29 cellular contexts compared by ENCODE assay signal in genomic region chr6:12422848-12423247, GRCh38.
DNase-seq lines count a peak whose midpoint lies in the region; ATAC-seq, FAIRE-seq and TF ChIP-seq lines count a peak whose summit lies in the region.
"Had no signal": no experiment of that assay in that cellular context is flagged by ENCODE, and none has a peak within 500 bp of the region (broad histone marks: within the 10 kb centered on the region; RNA-seq: fewer than 3 reads in every experiment).

No MANE protein-coding gene starts in this region.

- TF ChIP-seq CTCF in right atrium auricular region (IDR thresholded peaks at IDR 0.05) (no peak), astrocyte (IDR thresholded peaks at IDR 0.05; ENCODE audit: insufficient read depth, low read depth, low read length) (no peak)
- no peak for TF ChIP-seq CTCF in CD8-positive, alpha-beta T cell (IDR thresholded peaks at IDR 0.05)

- H4K8ac ChIP-seq in mesenchymal stem cell (ENCODE audit: low read length), result no peak overlapping the region

- H3K27ac ChIP-seq in right atrium auricular region, result no peak overlapping the region
- no peak overlapping the region for H3K27ac ChIP-seq in astrocyte (ENCODE audit: low read depth, low read length)
- H3K27ac ChIP-seq in mesenchymal stem cell (ENCODE audit: low read length, poor library complexity, severe bottlenecking), result no peak overlapping the region
- H3K27ac ChIP-seq in aorta (ENCODE audit: low read depth in 1 of 2, low read length in 2 of 2), result peak overlapping the region; percentile 90 to 92
- no peak overlapping the region for H3K27ac ChIP-seq in CD8-positive, alpha-beta T cell (ENCODE audit: low read depth, low read length)
- H3K27ac ChIP-seq: KMS-11, stomach, tibial nerve had no signal

- no peaks in the 10 kb centered on the region for H3K27me3 ChIP-seq in right atrium auricular region
- no peaks in the 10 kb centered on the region for H3K27me3 ChIP-seq in astrocyte (ENCODE audit: insufficient read depth, low read length)
- H3K27me3 ChIP-seq in mesenchymal stem cell (ENCODE audit: control insufficient read depth in 1 of 2, insufficient read depth in 1 of 2, low read length in 2 of 2), result no peaks in the 10 kb centered on the region
- no peaks in the 10 kb centered on the region for H3K27me3 ChIP-seq in aorta (ENCODE audit: control insufficient read depth in 1 of 2, insufficient read depth in 2 of 2, low read length in 1 of 2)
- H3K27me3 ChIP-seq in CD8-positive, alpha-beta T cell (ENCODE audit: insufficient read depth, low read length), result no peaks in the 10 kb centered on the region
- H3K27me3 ChIP-seq: esophagus squamous epithelium, MG63, stomach, tibial nerve had no signal

- ATAC-seq in Right ventricle myocardium superior (ENCODE audit: poor library complexity), result peak; percentile 15
- ATAC-seq in aorta (ENCODE audit: low FRiP score), result peak; percentile 62
- no peak for ATAC-seq in HG03460 (IDR thresholded peaks at IDR 0.05; ENCODE audit: unreplicated experiment)
- ATAC-seq in CD8-positive, alpha-beta T cell, result no peak
- ATAC-seq: activated T-cell treated with anti-CD3 and anti-CD28 coated beads, Interleukin-2, amount 50 U/mL, for 4 hours; sciatic nerve; T-helper 17 cell had no signal

- no peak overlapping the region for H2BK5ac ChIP-seq in mesenchymal stem cell (ENCODE audit: low read depth, low read length, poor library complexity, severe bottlenecking)

- H3K79me1 ChIP-seq in mesenchymal stem cell (replicated peaks; ENCODE audit: low read length, poor library complexity, severe bottlenecking), result no peaks in the 10 kb centered on the region

- no peaks in the 10 kb centered on the region for H3K4me1 Mint-ChIP-seq in astrocyte (ENCODE audit: low read depth, unreplicated experiment)
- no peaks in the 10 kb centered on the region for H3K4me1 Mint-ChIP-seq in CD8-positive, alpha-beta T cell (ENCODE audit: low read depth)
- H3K4me1 Mint-ChIP-seq: T-helper 17 cell had no signal

- no peak for FAIRE-seq in astrocyte (lab: Jason Lieb, UNC)
- FAIRE-seq: D721Med, endometrium had no signal

- no peaks in the 10 kb centered on the region for H3K27me3 Mint-ChIP-seq in astrocyte (ENCODE audit: low read depth, unreplicated experiment)
- peaks cover 2% of the 10 kb centered on the region for H3K27me3 Mint-ChIP-seq in CD8-positive, alpha-beta T cell (ENCODE audit: low read depth)
- H3K27me3 Mint-ChIP-seq: brain had no signal

- H3K4me2 ChIP-seq in astrocyte (ENCODE audit: low read length), result no peak overlapping the region
- no peak overlapping the region for H3K4me2 ChIP-seq in mesenchymal stem cell (ENCODE audit: low read length, poor library complexity, severe bottlenecking)
- H3K4me2 ChIP-seq: KMS-11 had no signal

- H3K9me3 Mint-ChIP-seq in astrocyte (ENCODE audit: unreplicated experiment), result no peaks in the 10 kb centered on the region
- H3K9me3 Mint-ChIP-seq in CD8-positive, alpha-beta T cell, result peaks cover 12% of the 10 kb centered on the region

- H3K9me3 ChIP-seq in right atrium auricular region, result peaks cover 0 to 5% of the 10 kb centered on the region in 2 donors
- no peaks in the 10 kb centered on the region for H3K9me3 ChIP-seq in astrocyte (ENCODE audit: insufficient read depth, low read depth, low read length)
- H3K9me3 ChIP-seq in mesenchymal stem cell (ENCODE audit: control insufficient read depth, low read length), result no peaks in the 10 kb centered on the region
- no peaks in the 10 kb centered on the region for H3K9me3 ChIP-seq in aorta (ENCODE audit: control insufficient read depth, low read length)
- no peaks in the 10 kb centered on the region for H3K9me3 ChIP-seq in CD8-positive, alpha-beta T cell (ENCODE audit: low read length)

- no peak overlapping the region for H3K4me3 Mint-ChIP-seq in astrocyte (ENCODE audit: unreplicated experiment)
- H3K4me3 Mint-ChIP-seq in CD8-positive, alpha-beta T cell, result no peak overlapping the region
- H3K4me3 Mint-ChIP-seq: activated T-cell treated with anti-CD3 and anti-CD28 coated beads, Interleukin-2, amount 50 U/mL, for 4 hours; brain; CD4-positive, alpha-beta T cell; T-helper 17 cell had no signal

- CTCF ChIA-PET in CD8-positive, alpha-beta T cell (lab: Charles Lee), result no interaction called here

- H2BK15ac ChIP-seq in mesenchymal stem cell (ENCODE audit: low read depth, poor library complexity, severe bottlenecking), result no peak overlapping the region

- H3K18ac ChIP-seq in mesenchymal stem cell (ENCODE audit: low read depth in 1 of 2, low read length in 2 of 2), result no peak overlapping the region

- 91% methylated on average over 8 of the region's 8 CpGs for WGBS in mesenchymal stem cell
- 12 to 13% methylated on average over 8 of the region's 8 CpGs for WGBS in aorta, 2 donors

- H3K4ac ChIP-seq in mesenchymal stem cell (ENCODE audit: low read depth in 1 of 2, low read length in 2 of 2), result no peak overlapping the region

- no peaks in the 10 kb centered on the region for H3K36me3 Mint-ChIP-seq in astrocyte (ENCODE audit: low read depth, unreplicated experiment)
- H3K36me3 Mint-ChIP-seq in CD8-positive, alpha-beta T cell, result no peaks in the 10 kb centered on the region

- H3K4me1 ChIP-seq in right atrium auricular region, result peaks cover 0 to 17% of the 10 kb centered on the region in 2 donors
- H3K4me1 ChIP-seq in astrocyte (ENCODE audit: insufficient read depth, low read length), result no peaks in the 10 kb centered on the region
- H3K4me1 ChIP-seq in mesenchymal stem cell (ENCODE audit: control insufficient read depth, insufficient read depth, low read depth, low read length), result no peaks in the 10 kb centered on the region
- H3K4me1 ChIP-seq in aorta (ENCODE audit: control insufficient read depth in 1 of 2, insufficient read depth in 2 of 2, low read length in 2 of 2), result peaks cover 8 to 10% of the 10 kb centered on the region in 2 donors
- no peaks in the 10 kb centered on the region for H3K4me1 ChIP-seq in CD8-positive, alpha-beta T cell (ENCODE audit: insufficient read depth, low read length)
- H3K4me1 ChIP-seq: tibial nerve had no signal

- peak overlapping the region; percentile 61 for H4K91ac ChIP-seq in mesenchymal stem cell (ENCODE audit: low read length)

- H2BK120ac ChIP-seq in mesenchymal stem cell (ENCODE audit: low read depth, low read length), result no peak overlapping the region

- no peaks in the 10 kb centered on the region for H3K79me2 ChIP-seq in astrocyte (ENCODE audit: insufficient read depth, low read length)

- no peak overlapping the region for H3K27ac Mint-ChIP-seq in astrocyte (ENCODE audit: unreplicated experiment)
- no peak overlapping the region for H3K27ac Mint-ChIP-seq in CD8-positive, alpha-beta T cell
- H3K27ac Mint-ChIP-seq: CD4-positive, alpha-beta T cell; T-helper 17 cell had no signal

- no peak overlapping the region for H3K23ac ChIP-seq in mesenchymal stem cell (ENCODE audit: low read length in 2 of 2)

- H3K36me3 ChIP-seq in right atrium auricular region (no peaks in the 10 kb centered on the region), astrocyte (ENCODE audit: insufficient read depth, low read length) (no peaks in the 10 kb centered on the region), mesenchymal stem cell (ENCODE audit: control insufficient read depth in 1 of 2, insufficient read depth in 2 of 2, low read depth in 1 of 2, low read length in 2 of 2) (no peaks in the 10 kb centered on the region), aorta (ENCODE audit: control insufficient read depth in 1 of 2, insufficient read depth in 2 of 2, low read length in 1 of 2) (no peaks in the 10 kb centered on the region)
- no peaks in the 10 kb centered on the region for H3K36me3 ChIP-seq in CD8-positive, alpha-beta T cell (ENCODE audit: insufficient read depth, low read length)
- H3K36me3 ChIP-seq: esophagus squamous epithelium, MG63, stomach, tibial nerve had no signal

- H3K14ac ChIP-seq in mesenchymal stem cell (ENCODE audit: low read length in 2 of 2), result no peak overlapping the region

- H4K20me1 ChIP-seq in astrocyte (ENCODE audit: insufficient read depth, low read length), result no peaks in the 10 kb centered on the region

- no peak overlapping the region for H3K4me3 ChIP-seq in right atrium auricular region
- no peak overlapping the region for H3K4me3 ChIP-seq in astrocyte (ENCODE audit: insufficient read depth, low read depth, low read length)
- H3K4me3 ChIP-seq in mesenchymal stem cell (ENCODE audit: insufficient read depth in 1 of 2, low read depth in 1 of 2, low read length in 2 of 2), result no peak overlapping the region
- H3K4me3 ChIP-seq in aorta (ENCODE audit: low read length in 2 of 2), result no peak overlapping the region
- H3K4me3 ChIP-seq in CD8-positive, alpha-beta T cell (ENCODE audit: low read depth, low read length), result no peak overlapping the region
- H3K4me3 ChIP-seq: esophagus squamous epithelium, MG63, stomach, tibial nerve had no signal

- no peak overlapping the region for H2AK5ac ChIP-seq in mesenchymal stem cell (ENCODE audit: low read length, severe bottlenecking)

- DNase-seq in Right ventricle myocardium superior (no peak), right atrium auricular region (ENCODE audit: low spot score) (no peak), astrocyte (ENCODE audit: low read depth) (no peak), mesenchymal stem cell (no peak), aorta (peak in 1 of 2 donors; percentile 59), NCI-H510A (lab: John Stamatoyannopoulos, UW) (no peak)
- no peak for DNase-seq in CD8-positive, alpha-beta T cell
- DNase-seq: 8988T; activated gamma-delta T cell; activated T-cell treated with anti-CD3 and anti-CD28 coated beads, Interleukin-2, amount 50 U/mL, for 4 hours; CD4-positive, alpha-beta T cell; cerebellar nuclear complex; dermis blood vessel endothelial cell; esophagus squamous epithelium; GOT3; MG63; NCI-H1105; NCI-H187; NCI-H524 treated with DMSO at 0.1 percent for 48 hours; stimulated activated CD4-positive, alpha-beta T cell treated with anti-CD3 and anti-CD28 coated beads, Interleukin-4, amount 100 ng/mL, for 1 hour; stomach; T-helper 17 cell had no signal

- H3K9ac ChIP-seq in astrocyte (ENCODE audit: low read length) (no peak overlapping the region), mesenchymal stem cell (ENCODE audit: low read length) (no peak overlapping the region)
- H3K9ac ChIP-seq: KMS-11 had no signal

- H2BK12ac ChIP-seq in mesenchymal stem cell (ENCODE audit: low read length in 2 of 2), result no peak overlapping the region

- intact Hi-C loops in Right ventricle myocardium superior (cut with DNase I), result no loop called here
- intact Hi-C loops in aorta (cut with DNase I), result loop anchor here in 1 of 2 donors (5.0 kb wide), 1 partner anchor 76 kb away; no protein-coding TSS in a partner anchor
- intact Hi-C loops in CD8-positive, alpha-beta T cell (cut with DNase I, micrococcal nuclease), result no loop called here

- POLR2A ChIA-PET in CD8-positive, alpha-beta T cell (lab: Charles Lee), result no interaction called here

- H2AFZ ChIP-seq in astrocyte (ENCODE audit: low read depth, low read length) (peak overlapping the region; percentile 17), mesenchymal stem cell (ENCODE audit: low read depth, low read length) (no peak overlapping the region)

Comparison
In these comparisons a context has a peak if more than half of its experiments do, and no peak if none do; other contexts are left out.
1. ATAC-seq: peak in Right ventricle myocardium superior (single experiment) and aorta (single experiment); none in HG03460 (single experiment) and CD8-positive, alpha-beta T cell (single experiment).
2. H3K27ac ChIP-seq: peak in aorta (2 of 2); none in right atrium auricular region (0 of 2), astrocyte (single experiment), mesenchymal stem cell (single experiment) and CD8-positive, alpha-beta T cell (single experiment).